In genomic region chr12:125149160-125150108, GRCh38 we compare ENCODE assay signal across 10 cellular contexts. TPM values are rescaled to one million over a fixed set of nuclear protein-coding genes. Genes with fewer than 3 reads are reported as not detected.
DNase-seq lines count a peak whose midpoint lies in the region; ATAC-seq and TF ChIP-seq lines count a peak whose summit lies in the region.
"Had no signal": no experiment of that assay in that cellular context is flagged by ENCODE, and none has a peak within 500 bp of the region (broad histone marks: within the 10 kb centered on the region; RNA-seq: fewer than 3 reads in every experiment).

No MANE protein-coding gene starts in this region.

- H3K9me3 ChIP-seq in BE2C = no peaks in the 10 kb centered on the region

- ATAC-seq in GM18519 (IDR thresholded peaks at IDR 0.05; ENCODE audit: low FRiP score, unreplicated experiment) (peak; percentile 90), GM21526 (IDR thresholded peaks at IDR 0.05; ENCODE audit: low FRiP score, unreplicated experiment) (peak; percentile 95), HG03378 (IDR thresholded peaks at IDR 0.05; ENCODE audit: unreplicated experiment) (peak; percentile 96)
- no peak for ATAC-seq in activated naive CD4-positive, alpha-beta T cell treated with anti-CD3 and anti-CD28 coated beads, Interleukin-2, amount 50 U/mL, for 72 hours

- H3K36me3 ChIP-seq in BE2C = no peaks in the 10 kb centered on the region
- H3K36me3 ChIP-seq: cardiac muscle cell had no signal

- DNase-seq in epithelial cell of prostate (ENCODE audit: low read depth, low spot score) = no peak
- DNase-seq in BE2C = no peak
- DNase-seq in activated naive CD4-positive, alpha-beta T cell treated with anti-CD3 and anti-CD28 coated beads, Interleukin-2, amount 50 U/mL, for 72 hours (ENCODE audit: low spot score in 2 of 2) = no peak
- no peak for DNase-seq in Kasumi-1 (lab: John Stamatoyannopoulos, UW)
- no peak for DNase-seq in anterior cingulate cortex (lab: John Stamatoyannopoulos, UW)
- DNase-seq: NCI-H2081 treated with DMSO at 0.1 percent for 48 hours had no signal

- H3K27ac ChIP-seq in epithelial cell of prostate = peak overlapping the region; percentile 77
- H3K27ac ChIP-seq: cardiac muscle cell had no signal

- no peak overlapping the region for H3K27ac Mint-ChIP-seq in activated naive CD4-positive, alpha-beta T cell treated with anti-CD3 and anti-CD28 coated beads, Interleukin-2, amount 50 U/mL, for 72 hours

- no peaks in the 10 kb centered on the region for H3K9me3 Mint-ChIP-seq in activated naive CD4-positive, alpha-beta T cell treated with anti-CD3 and anti-CD28 coated beads, Interleukin-2, amount 50 U/mL, for 72 hours

- no peaks in the 10 kb centered on the region for H3K4me1 ChIP-seq in BE2C

- no peak for TF ChIP-seq CTCF in BE2C (IDR thresholded peaks at IDR 0.05; ENCODE audit: low read depth, low read length)

- no peaks in the 10 kb centered on the region for H3K27me3 ChIP-seq in BE2C
- H3K27me3 ChIP-seq: cardiac muscle cell had no signal

- H3K4me3 ChIP-seq in BE2C (ENCODE audit: low read depth, low read length) = no peak overlapping the region
- H3K4me3 ChIP-seq: cardiac muscle cell had no signal

- no peaks in the 10 kb centered on the region for H3K36me3 Mint-ChIP-seq in activated naive CD4-positive, alpha-beta T cell treated with anti-CD3 and anti-CD28 coated beads, Interleukin-2, amount 50 U/mL, for 72 hours

RNA-seq across cellular contexts. Expression of gene TMEM132B, which starts 36.8 kb away (rescaled TPM):
- 0.96 TPM for polyA plus RNA-seq in BE2C (2012; ENCODE audit: insufficient read depth, insufficient read length, low read depth)
- total RNA-seq in activated naive CD4-positive, alpha-beta T cell treated with anti-CD3 and anti-CD28 coated beads, Interleukin-2, amount 50 U/mL, for 72 hours = not detected

Comparison
In these comparisons a context has a peak if more than half of its experiments do, and no peak if none do; other contexts are left out.
1. ATAC-seq: peak in GM18519 (single experiment), GM21526 (single experiment) and HG03378 (single experiment); none in activated naive CD4-positive, alpha-beta T cell treated with anti-CD3 and anti-CD28 coated beads, Interleukin-2, amount 50 U/mL, for 72 hours (0 of 2).